In the genomic region with DNA sequence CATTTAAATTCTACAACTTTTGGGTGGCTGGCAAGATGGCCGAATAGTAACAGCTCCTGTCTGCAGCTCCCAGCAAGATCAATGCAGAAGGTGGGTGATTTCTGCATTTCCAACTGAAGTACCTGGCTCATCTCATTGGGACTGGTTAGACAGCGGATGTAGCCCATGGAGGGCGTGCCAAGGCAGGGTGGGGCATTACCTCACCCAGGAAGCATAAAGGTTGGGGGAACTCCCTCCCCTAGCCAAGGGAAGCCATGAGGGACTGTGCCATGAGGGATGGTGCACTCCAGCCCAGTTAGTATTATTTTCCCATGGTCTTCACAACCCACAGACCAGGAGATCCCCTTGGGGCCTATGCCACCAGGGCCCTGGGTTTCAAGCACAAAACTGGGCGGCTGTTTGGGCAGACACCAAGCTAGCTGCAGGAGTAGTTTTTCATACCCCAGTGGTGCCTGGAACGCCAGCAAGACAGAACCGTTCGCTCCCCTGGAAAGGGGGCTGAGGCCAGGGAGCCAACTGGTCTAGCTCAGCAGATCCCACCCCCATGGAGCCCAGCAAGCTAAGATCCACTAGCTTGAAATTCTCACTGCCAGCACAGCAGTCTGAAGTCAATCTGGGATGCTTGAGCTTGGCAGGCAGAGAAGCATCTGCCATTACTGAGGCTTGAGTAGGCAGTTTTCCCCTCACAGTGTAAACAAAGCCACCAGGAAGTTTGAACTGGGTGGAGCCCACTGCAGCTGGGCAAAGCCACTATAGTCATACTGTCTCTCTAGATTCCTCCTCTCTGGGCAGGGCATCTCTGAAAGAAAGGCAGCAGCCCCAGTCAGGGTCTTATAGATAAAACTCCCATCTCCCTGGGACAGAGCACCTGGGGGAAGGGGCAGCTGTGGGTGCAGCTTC, we compare ENCODE assay signal across 13 cellular contexts. TPM values are rescaled to one million over a fixed set of nuclear protein-coding genes. Genes with fewer than 3 reads are reported as not detected.
DNase-seq lines count a peak whose midpoint lies in the region; ATAC-seq, FAIRE-seq and TF ChIP-seq lines count a peak whose summit lies in the region.
"Not testable (repeated sequence)": the region's sequence is repeated elsewhere in the genome, so short reads cannot be mapped to it uniquely, and the experiment has no call there.
"Had no signal": no experiment of that assay in that cellular context is flagged by ENCODE, and none has a peak within 500 bp of the region (broad histone marks: within the 10 kb centered on the region; RNA-seq: fewer than 3 reads in every experiment).

No MANE protein-coding gene starts in this region.

- peak overlapping the region; percentile 18 for H3K4me2 ChIP-seq in keratinocyte (ENCODE audit: control insufficient read depth, extremely low read depth, insufficient read depth, low read depth, low read length)

- H3K36me3 Mint-ChIP-seq in CD4-positive, alpha-beta memory T cell; T-cell; activated CD8-positive, alpha-beta T cell treated with anti-CD3 and anti-CD28 coated beads for 36 hours (ENCODE audit: low read depth); activated naive CD8-positive, alpha-beta T cell: not testable (repeated sequence)

- CTCF ChIA-PET in CD4-positive, alpha-beta memory T cell (lab: Charles Lee; ENCODE audit: partially characterized antibody): interaction anchor here (0.6 to 3.5 kb wide), 35 partner anchors 10 to 817 kb away, joined by 3 to 85 read pairs (median 4); a partner anchor contains a TSS
- CTCF ChIA-PET in T-cell (lab: Charles Lee): interaction anchor here (0.6 to 2.2 kb wide), 35 partner anchors 9 to 816 kb away, joined by 3 to 19 read pairs (median 5); a partner anchor contains a TSS
- CTCF ChIA-PET in activated CD8-positive, alpha-beta T cell treated with anti-CD3 and anti-CD28 coated beads for 36 hours (lab: Charles Lee): interaction anchor here (0.7 to 3.1 kb wide), 28 partner anchors 9 to 495 kb away, joined by 3 to 29 read pairs (median 5); a partner anchor contains a TSS

- H3K27ac Mint-ChIP-seq in CD4-positive, alpha-beta memory T cell: peak overlapping the region; percentile 13 to 87 (median 59)
- H3K27ac Mint-ChIP-seq in T-cell: peak overlapping the region; percentile 35 to 68
- H3K27ac Mint-ChIP-seq in activated CD8-positive, alpha-beta T cell treated with anti-CD3 and anti-CD28 coated beads for 36 hours: peak overlapping the region; percentile 26
- H3K27ac Mint-ChIP-seq in activated naive CD8-positive, alpha-beta T cell: peak overlapping the region; percentile 72

- dilution Hi-C loops in keratinocyte (cut with MboI; ENCODE audit: extremely low pct_ligation_motif_present, low sequenced_read_pairs): not testable (repeated sequence)

- H3K27ac ChIP-seq in CD4-positive, alpha-beta memory T cell (ENCODE audit: low read depth, low read length); keratinocyte (ENCODE audit: control insufficient read depth, insufficient read depth, low read length): not testable (repeated sequence)

- H3K27me3 ChIP-seq in CD4-positive, alpha-beta memory T cell (ENCODE audit: insufficient read depth, low read length); keratinocyte (ENCODE audit: control insufficient read depth, extremely low read depth, insufficient read depth, low read length): not testable (repeated sequence)

- not testable (repeated sequence) for H3K9me1 ChIP-seq in keratinocyte (ENCODE audit: control insufficient read depth, extremely low read depth, insufficient read depth, low read length)

- peaks cover 15% of the 10 kb centered on the region for H3K4me1 ChIP-seq in CD4-positive, alpha-beta memory T cell (ENCODE audit: insufficient read depth, low read length)
- not testable (repeated sequence) for H3K4me1 ChIP-seq in keratinocyte (ENCODE audit: control insufficient read depth, extremely low read depth, insufficient read depth, low read length)

- H3K36me3 ChIP-seq in CD4-positive, alpha-beta memory T cell (ENCODE audit: insufficient read depth, low read length); keratinocyte (ENCODE audit: control insufficient read depth in 2 of 2, extremely low read depth in 1 of 2, insufficient read depth in 2 of 2, low read length in 2 of 2): not testable (repeated sequence)

- not testable (repeated sequence) for FAIRE-seq in keratinocyte (lab: Jason Lieb, UNC)

- not testable (repeated sequence) for H3K9me3 Mint-ChIP-seq in CD4-positive, alpha-beta memory T cell; T-cell; activated CD8-positive, alpha-beta T cell treated with anti-CD3 and anti-CD28 coated beads for 36 hours; activated naive CD8-positive, alpha-beta T cell (ENCODE audit: low read depth)

- H3K9me3 ChIP-seq in CD4-positive, alpha-beta memory T cell (ENCODE audit: control insufficient read depth in 1 of 2, low read length in 2 of 2); keratinocyte (ENCODE audit: control insufficient read depth, low read depth, low read length): not testable (repeated sequence)

- H3K79me2 ChIP-seq in keratinocyte (ENCODE audit: control insufficient read depth, insufficient read depth, low read length): not testable (repeated sequence)

- not testable (repeated sequence) for H4K20me1 ChIP-seq in keratinocyte (ENCODE audit: control insufficient read depth, extremely low read depth, insufficient read depth, low read length)

- H3K27me3 Mint-ChIP-seq in CD4-positive, alpha-beta memory T cell: peaks cover 4 to 13% of the 10 kb centered on the region in 2 donors
- H3K27me3 Mint-ChIP-seq in T-cell: peaks cover 9 to 12% of the 10 kb centered on the region in 2 donors
- not testable (repeated sequence) for H3K27me3 Mint-ChIP-seq in activated CD8-positive, alpha-beta T cell treated with anti-CD3 and anti-CD28 coated beads for 36 hours; activated naive CD8-positive, alpha-beta T cell

- not testable (repeated sequence) for H3K4me3 ChIP-seq in CD4-positive, alpha-beta memory T cell (ENCODE audit: low read length in 2 of 2); keratinocyte (ENCODE audit: control insufficient read depth in 2 of 3, extremely low read depth in 1 of 3, insufficient read depth in 2 of 3, low read depth in 1 of 3, low read length in 3 of 3)

- POLR2A ChIA-PET in CD4-positive, alpha-beta memory T cell (lab: Charles Lee; ENCODE audit: partially characterized antibody): interaction anchor here (0.6 to 3.3 kb wide), 14 partner anchors 9 to 834 kb away, joined by 3 to 24 read pairs (median 6); a partner anchor contains a TSS
- POLR2A ChIA-PET in T-cell (lab: Charles Lee): interaction anchor here (0.6 to 1.0 kb wide), 4 partner anchors 37 to 182 kb away, joined by 3 to 5 read pairs (median 3); no protein-coding TSS in a partner anchor
- POLR2A ChIA-PET in activated CD8-positive, alpha-beta T cell treated with anti-CD3 and anti-CD28 coated beads for 36 hours (lab: Charles Lee): interaction anchor here (1.6 to 1.8 kb wide), 2 partner anchors 63 to 131 kb away, joined by 4 to 5 read pairs; a partner anchor contains a TSS

- peak in 2 of 5 donors; percentile 37 to 76 for DNase-seq in CD4-positive, alpha-beta memory T cell
- peak in 2 of 3 experiments; percentile 3 to 12 for DNase-seq in NCI-H1417 (lab: John Stamatoyannopoulos, UW)
- peak in 15 of 34 experiments; percentile 2 to 40 (median 14) for DNase-seq in T-cell
- DNase-seq in activated CD8-positive, alpha-beta T cell treated with anti-CD3 and anti-CD28 coated beads for 36 hours: peak; percentile 49
- DNase-seq in keratinocyte (ENCODE audit: low read depth, low spot score): not testable (repeated sequence)
- peak; percentile 10 for DNase-seq in stimulated activated CD4-positive, alpha-beta T cell treated with anti-CD3 and anti-CD28 coated beads, Interleukin-4, amount 100 ng/mL, for 1 hour

- intact Hi-C loops in CD4-positive, alpha-beta memory T cell (cut with micrococcal nuclease): loop anchor here (1.0 to 2.0 kb wide), 12 partner anchors 36 to 502 kb away; a partner anchor contains a TSS
- intact Hi-C loops in activated CD8-positive, alpha-beta T cell treated with anti-CD3 and anti-CD28 coated beads for 36 hours (cut with micrococcal nuclease): loop anchor here (2.0 to 5.0 kb wide), 4 partner anchors 39 to 329 kb away; no protein-coding TSS in a partner anchor

- TF ChIP-seq CTCF in activated CD8-positive, alpha-beta T cell treated with anti-CD3 and anti-CD28 coated beads for 36 hours (IDR thresholded peaks at IDR 0.05); keratinocyte (optimal IDR thresholded peaks at IDR 0.05 in 1 of 3, IDR thresholded peaks at IDR 0.05 in 1 of 3, conservative IDR thresholded peaks at IDR 0.05 in 1 of 3; ENCODE audit: extremely low read depth in 1 of 3, insufficient read depth in 2 of 3, low read length in 3 of 3): not testable (repeated sequence)

- H3K9ac ChIP-seq in keratinocyte (ENCODE audit: control insufficient read depth, extremely low read depth, insufficient read depth, low read length): not testable (repeated sequence)

- peak; percentile 16 for ATAC-seq in GM21786 (IDR thresholded peaks at IDR 0.05; ENCODE audit: unreplicated experiment)
- ATAC-seq in T-cell (replicated peaks in 1 of 4): peak; percentile 63 to 72 (median 70)
- peak; percentile 73 for ATAC-seq in activated CD8-positive, alpha-beta T cell treated with anti-CD3 and anti-CD28 coated beads for 36 hours

- peak overlapping the region in 5 of 8 donors; percentile 30 to 68 (median 57) for H3K4me3 Mint-ChIP-seq in CD4-positive, alpha-beta memory T cell
- H3K4me3 Mint-ChIP-seq in T-cell: peak overlapping the region in 2 of 3 donors; percentile 17 to 52
- not testable (repeated sequence) for H3K4me3 Mint-ChIP-seq in activated CD8-positive, alpha-beta T cell treated with anti-CD3 and anti-CD28 coated beads for 36 hours
- H3K4me3 Mint-ChIP-seq in activated naive CD8-positive, alpha-beta T cell: peak overlapping the region; percentile 56

- peaks cover 8 to 21% (median 15%) of the 10 kb centered on the region in 4 donors for H3K4me1 Mint-ChIP-seq in CD4-positive, alpha-beta memory T cell
- peaks cover 15 to 22% (median 19%) of the 10 kb centered on the region in 3 donors for H3K4me1 Mint-ChIP-seq in T-cell
- H3K4me1 Mint-ChIP-seq in activated CD8-positive, alpha-beta T cell treated with anti-CD3 and anti-CD28 coated beads for 36 hours (ENCODE audit: low read depth): peaks cover 12% of the 10 kb centered on the region
- H3K4me1 Mint-ChIP-seq in activated naive CD8-positive, alpha-beta T cell (ENCODE audit: low read depth): peaks cover 17% of the 10 kb centered on the region

- peak overlapping the region; percentile 30 for H2AFZ ChIP-seq in keratinocyte (ENCODE audit: control insufficient read depth, low read length)

RNA-seq across cellular contexts. Expression of a gene that starts 36.1 kb away (rescaled TPM):
- total RNA-seq in CD4-positive, alpha-beta memory T cell: 10 to 100 TPM; 41.7 to 46.2 TPM
- polyA plus RNA-seq in CD4-positive, alpha-beta memory T cell: 10 to 100 TPM; 55.9 to 77.1 TPM
- total RNA-seq in T-cell: 10 to 100 TPM; 40.8 to 52.1 (median 43.6) TPM
- 10 to 100 TPM; 61.9 to 64.1 TPM for total RNA-seq in activated CD8-positive, alpha-beta T cell treated with anti-CD3 and anti-CD28 coated beads for 36 hours
- 31.7 to 57.8 TPM (median 34.0 TPM) in 3 replicates for polyA plus RNA-seq in keratinocyte
- 106 TPM for polyA plus RNA-seq in keratinocyte (2011; ENCODE audit: low read depth)
- polyA plus RNA-seq in keratinocyte (2011; cell fraction: cytosol; rRNA removed): 29.4 and 60.0 TPM in 2 replicates
- 28.7 and 40.0 TPM in 2 replicates for polyA plus RNA-seq in keratinocyte (2011; cell fraction: nucleus; rRNA removed)
- 38.7 and 43.5 TPM in 2 replicates for polyA plus RNA-seq in keratinocyte (2012; ENCODE audit: low replicate concordance)
- 2.2 to 13.6 TPM (median 5.9 TPM) in 3 replicates for polyA minus RNA-seq in keratinocyte
- 12.9 TPM for polyA minus RNA-seq in keratinocyte (2011; cell fraction: cytosol; rRNA and poly(A)+ RNA removed)
- polyA minus RNA-seq in keratinocyte (2011; cell fraction: nucleus; rRNA and poly(A)+ RNA removed): 4.7 and 7.8 TPM in 2 replicates

RNA-seq across cellular contexts. Expression of a gene that starts 44.7 kb away (rescaled TPM):
- not detected for total RNA-seq in CD4-positive, alpha-beta memory T cell
- not detected for polyA plus RNA-seq in CD4-positive, alpha-beta memory T cell
- not detected for total RNA-seq in T-cell
- total RNA-seq in activated CD8-positive, alpha-beta T cell treated with anti-CD3 and anti-CD28 coated beads for 36 hours: not detected
- polyA plus RNA-seq in keratinocyte: not detected in 3 replicates
- polyA plus RNA-seq in keratinocyte (2011; ENCODE audit: low read depth): not detected
- not detected in 2 replicates for polyA plus RNA-seq in keratinocyte (2011; cell fraction: cytosol; rRNA removed)
- not detected in 2 replicates for polyA plus RNA-seq in keratinocyte (2011; cell fraction: nucleus; rRNA removed)
- polyA plus RNA-seq in keratinocyte (2012; ENCODE audit: low replicate concordance): not detected in 2 replicates
- not detected in 3 replicates for polyA minus RNA-seq in keratinocyte
- polyA minus RNA-seq in keratinocyte (2011; cell fraction: cytosol; rRNA and poly(A)+ RNA removed): not detected
- polyA minus RNA-seq in keratinocyte (2011; cell fraction: nucleus; rRNA and poly(A)+ RNA removed): not detected in 2 replicates
- total RNA-seq: activated CD8-positive, alpha-beta memory T cell treated with anti-CD3 and anti-CD28 coated beads for 36 hours; M059J; T-helper 2 cell treated with Interferon-gamma antibody and Interleukin-4, amounts not matched to agents 100 ng/mL and 5 ng/mL, for 36 hours; tibial nerve had no signal
- polyA plus RNA-seq: AG04450 had no signal

Comparison
In these comparisons a context has a peak if more than half of its experiments do, and no peak if none do; other contexts are left out.
1. ATAC-seq: peak in every context shown above with its lines; median percentile 73 in activated CD8-positive, alpha-beta T cell treated with anti-CD3 and anti-CD28 coated beads for 36 hours; 70 in T-cell; 16 in GM21786.